8 cellular contexts compared by ENCODE assay signal in the genomic region with DNA sequence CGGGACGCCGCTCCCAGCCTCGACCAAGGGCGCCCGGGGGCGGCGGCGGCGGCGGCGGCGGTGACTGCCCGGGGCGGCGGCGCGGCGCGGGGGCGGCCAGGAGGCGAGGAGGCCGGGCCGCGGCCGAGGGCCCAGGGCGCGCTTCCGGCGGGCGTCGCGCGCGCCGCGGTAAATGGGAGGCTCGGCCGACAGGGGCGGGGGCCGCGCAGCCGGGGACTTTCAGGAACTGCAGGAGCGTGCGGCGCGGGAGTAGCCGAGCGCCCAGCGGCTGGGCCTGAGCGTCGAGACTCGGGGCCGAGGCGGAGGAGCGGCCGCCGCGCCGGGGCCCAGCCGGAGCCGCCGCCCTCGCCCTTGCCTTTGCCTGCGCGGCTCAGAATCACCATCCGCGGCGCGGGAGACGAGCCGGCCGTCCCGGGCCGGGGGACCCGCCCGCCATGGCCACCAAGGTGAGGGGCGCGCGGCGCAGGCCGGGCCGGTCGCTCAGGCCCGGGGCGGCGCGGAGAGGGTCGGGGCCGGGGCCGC. TPM values are rescaled to one million over a fixed set of nuclear protein-coding genes. Genes with fewer than 3 reads are reported as not detected.
DNase-seq lines count a peak whose midpoint lies in the region; ATAC-seq and TF ChIP-seq lines count a peak whose summit lies in the region.

A gene (plus strand): TSS at position 246 of the 522 bp plus-strand sequence. CDS start 189 bp downstream, at position 435.

- TF ChIP-seq CTCF in dorsolateral prefrontal cortex (IDR thresholded peaks at IDR 0.05 in 54 of 56, conservative IDR thresholded peaks at IDR 0.05 in 2 of 56; ENCODE audit: low read depth in 1 of 56, partially characterized antibody in 56 of 56) (peak in 2 of 56 donors; percentile 6 to 14), right lobe of liver (IDR thresholded peaks at IDR 0.05) (peak in 1 of 4 donors; percentile 45)

- no peaks in the 10 kb centered on the region for H3K36me3 ChIP-seq in right lobe of liver

- peaks cover 0 to 5% (median 0%) of the 10 kb centered on the region in 4 donors for H3K4me1 ChIP-seq in right lobe of liver

- no peaks in the 10 kb centered on the region for H3K9me3 ChIP-seq in right lobe of liver

- ATAC-seq in HG02938 (IDR thresholded peaks at IDR 0.05; ENCODE audit: unreplicated experiment) (peak; percentile 60), right lobe of liver (peak; percentile 82 to 94 (median 88))

- WGBS in right lobe of liver (ENCODE audit: insufficient coverage, low coverage, low lambda C conversion rate, missing lambda C conversion rate), result no CpG with 5 or more reads among the region's 91 CpGs

- TF ChIP-seq POLR2A in right lobe of liver (IDR thresholded peaks at IDR 0.05), result peak; percentile 95

- H3K27ac ChIP-seq in dorsolateral prefrontal cortex (peak within 1 kb of the TSS; percentile 90 to 99 (median 96)), right lobe of liver (peak within 1 kb of the TSS; percentile 94 to 99 (median 98))

- H3K4me3 ChIP-seq in dorsolateral prefrontal cortex, result peak within 1 kb of the TSS; percentile 57 to 98 (median 90)
- peak within 1 kb of the TSS; percentile 61 to 78 (median 77) for H3K4me3 ChIP-seq in right lobe of liver

- DNase-seq in SIG-M5 treated with dmso at 0.1 percent for 504 hours (lab: John Stamatoyannopoulos, UW; ENCODE audit: unreplicated experiment) (peak; percentile 35), SIG-M5 (lab: John Stamatoyannopoulos, UW) (no peak), NCI-H345 (lab: John Stamatoyannopoulos, UW) (peak; percentile 68), dorsolateral prefrontal cortex (peak; percentile 45 to 83 (median 70)), right lobe of liver (peak; percentile 86 to 88 (median 87))
- DNase-seq in activated CD4-positive, alpha-beta T cell treated with anti-CD3 and anti-CD28 coated beads, Interleukin-2, amount 50 U/mL, for 4 hours, result peak; percentile 41 to 53
- peak; percentile 70 for DNase-seq in stimulated activated CD4-positive, alpha-beta T cell treated with anti-CD3 and anti-CD28 coated beads, Interleukin-4, amount 100 ng/mL, for 24 hours

- intact Hi-C loops in dorsolateral prefrontal cortex (cut with DNase I) (loop anchor here (5.0 to 10.0 kb wide), 6 partner anchors 39 to 252 kb away; no protein-coding TSS in a partner anchor), right lobe of liver (cut with DNase I) (no loop called here)

- no peaks in the 10 kb centered on the region for H3K27me3 ChIP-seq in dorsolateral prefrontal cortex
- H3K27me3 ChIP-seq in right lobe of liver, result no peaks in the 10 kb centered on the region

RNA-seq across cellular contexts. Expression of the gene that starts here (rescaled TPM):
- total RNA-seq in dorsolateral prefrontal cortex (10 to 100 TPM; 21.2 to 46.1 (median 28.8) TPM), right lobe of liver (10 to 100 TPM; 24.6 to 38.0 (median 29.3) TPM)

Comparison
In these comparisons a context has a peak if more than half of its experiments do, and no peak if none do; other contexts are left out.
1. intact Hi-C loops: an anchor here in dorsolateral prefrontal cortex (5.0 to 10.0 kb wide); none called in right lobe of liver.